ENCODE assay signal across 8 cellular contexts in genomic region chr5:150780180-150780692, GRCh38. TPM values are rescaled to one million over a fixed set of nuclear protein-coding genes. Genes with fewer than 3 reads are reported as not detected.
A peak's percentile ranks its signal among the peaks of the same experiment; 100 is the strongest.
DNase-seq lines count a peak whose midpoint lies in the region; ATAC-seq and TF ChIP-seq lines count a peak whose summit lies in the region.

No MANE protein-coding gene starts in this region.

- peak overlapping the region; percentile 89 for H3K4me2 ChIP-seq in BLaER1

- no peaks in the 10 kb centered on the region for H4K20me1 ChIP-seq in BLaER1

- ATAC-seq in GM19324 (IDR thresholded peaks at IDR 0.05; ENCODE audit: low FRiP score, unreplicated experiment) (peak; percentile 42), HG03196 (IDR thresholded peaks at IDR 0.05; ENCODE audit: unreplicated experiment) (peak; percentile 50)
- ATAC-seq in stimulated activated naive CD8-positive, alpha-beta T cell treated with anti-CD3 and anti-CD28 coated beads, Interleukin-15, amount 100 ng/mL, for 72 hours, result peak; percentile 72

- H3K9me3 ChIP-seq in BLaER1 (0 out of 2 replicates have a peak, but pooled peaks cover 2% of the 10 kb centered on the region), right atrium auricular region (no peaks in the 10 kb centered on the region)

- TF ChIP-seq CTCF in right atrium auricular region (IDR thresholded peaks at IDR 0.05), result no peak

- H3K36me3 ChIP-seq in BLaER1, result no peaks in the 10 kb centered on the region
- H3K36me3 ChIP-seq in right atrium auricular region, result no peaks in the 10 kb centered on the region

- peak; percentile 67 for DNase-seq in activated CD8-positive, alpha-beta memory T cell treated with anti-CD3 and anti-CD28 coated beads, Interleukin-2, amount 50 U/mL, for 48 hours
- peak; percentile 78 for DNase-seq in right atrium auricular region (ENCODE audit: low spot score)
- peak; percentile 33 to 79 for DNase-seq in stimulated activated naive CD8-positive, alpha-beta T cell treated with anti-CD3 and anti-CD28 coated beads, Interleukin-15, amount 100 ng/mL, for 72 hours
- DNase-seq in SW 1271 (lab: John Stamatoyannopoulos, UW), result no peak
- no peak for DNase-seq in NCI-H69 (lab: John Stamatoyannopoulos, UW)

- H3K27ac Mint-ChIP-seq in stimulated activated naive CD8-positive, alpha-beta T cell treated with anti-CD3 and anti-CD28 coated beads, Interleukin-15, amount 100 ng/mL, for 72 hours, result peak overlapping the region; percentile 92 to 96

- no peaks in the 10 kb centered on the region for H3K9me3 Mint-ChIP-seq in stimulated activated naive CD8-positive, alpha-beta T cell treated with anti-CD3 and anti-CD28 coated beads, Interleukin-15, amount 100 ng/mL, for 72 hours

- H3K9ac ChIP-seq in BLaER1, result peak overlapping the region; percentile 88

- H3K27ac ChIP-seq in BLaER1, result peak overlapping the region; percentile 91
- H3K27ac ChIP-seq in right atrium auricular region, result peak overlapping the region; percentile 92 to 96

- H3K27me3 ChIP-seq in BLaER1 (no peaks in the 10 kb centered on the region), right atrium auricular region (no peaks in the 10 kb centered on the region)

- H3K4me1 ChIP-seq in BLaER1 (peaks cover 81% of the 10 kb centered on the region), right atrium auricular region (peaks cover 0 to 62% of the 10 kb centered on the region in 2 donors)

- H3K4me3 ChIP-seq in BLaER1 (peak overlapping the region; percentile 87), right atrium auricular region (peak overlapping the region; percentile 80 to 82)

- peaks cover 76% of the 10 kb centered on the region for H3K4me1 Mint-ChIP-seq in stimulated activated naive CD8-positive, alpha-beta T cell treated with anti-CD3 and anti-CD28 coated beads, Interleukin-15, amount 100 ng/mL, for 72 hours

- H3K27me3 Mint-ChIP-seq in stimulated activated naive CD8-positive, alpha-beta T cell treated with anti-CD3 and anti-CD28 coated beads, Interleukin-15, amount 100 ng/mL, for 72 hours, result no peaks in the 10 kb centered on the region

- H3K4me3 Mint-ChIP-seq in stimulated activated naive CD8-positive, alpha-beta T cell treated with anti-CD3 and anti-CD28 coated beads, Interleukin-15, amount 100 ng/mL, for 72 hours, result peak overlapping the region; percentile 74 to 98

RNA-seq across cellular contexts. Expression of gene SMIM3, which starts 1.7 kb away (rescaled TPM):
- 10 to 100 TPM; 24.6 to 48.1 TPM for total RNA-seq in right atrium auricular region

RNA-seq across cellular contexts. Expression of gene DCTN4, which starts 21.4 kb away (rescaled TPM):
- total RNA-seq in right atrium auricular region, result 10 to 100 TPM; 34.6 to 40.0 TPM

Comparison
In these comparisons a context has a peak if more than half of its experiments do, and no peak if none do; other contexts are left out.
1. DNase-seq: peak in activated CD8-positive, alpha-beta memory T cell treated with anti-CD3 and anti-CD28 coated beads, Interleukin-2, amount 50 U/mL, for 48 hours (single experiment), right atrium auricular region (single experiment) and stimulated activated naive CD8-positive, alpha-beta T cell treated with anti-CD3 and anti-CD28 coated beads, Interleukin-15, amount 100 ng/mL, for 72 hours (2 of 2); none in SW 1271 (0 of 2) and NCI-H69 (single experiment).
2. Peak in every context shown above with its lines, with median percentiles within 50 percentile points of each other: ATAC-seq.